ENCODE assay signal across 30 cellular contexts in the genomic region with DNA sequence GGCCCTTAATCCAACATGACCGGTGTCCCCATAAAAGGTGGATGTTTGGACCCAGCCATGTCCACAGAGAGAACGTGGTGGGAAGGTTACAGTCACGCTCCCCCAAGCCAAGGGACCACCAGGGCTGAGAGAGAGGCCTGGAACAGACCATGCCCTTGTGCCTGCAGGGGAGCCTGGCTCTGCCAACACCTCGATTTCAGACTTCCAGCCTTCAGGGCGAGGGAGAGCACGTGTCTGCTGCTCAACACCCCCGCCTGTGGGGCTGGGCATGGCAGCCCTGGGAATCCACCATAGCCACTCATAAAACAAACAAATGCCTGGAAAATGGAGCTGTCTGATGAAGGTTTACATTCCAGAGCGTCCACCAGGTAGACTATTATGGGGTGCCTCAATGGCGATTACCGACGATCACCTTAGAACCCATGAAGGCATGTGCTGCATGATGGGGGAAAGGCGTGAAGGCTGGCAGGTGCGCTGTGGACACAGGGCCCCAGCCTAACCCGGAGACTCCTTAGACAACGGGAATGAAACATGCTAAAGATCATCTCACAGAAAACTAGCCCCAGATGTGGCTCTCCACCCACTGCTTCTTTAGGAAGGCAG. TPM values are rescaled to one million over a fixed set of nuclear protein-coding genes. Genes with fewer than 3 reads are reported as not detected.
A peak's percentile ranks its signal among the peaks of the same experiment; 100 is the strongest.
DNase-seq lines count a peak whose midpoint lies in the region; FAIRE-seq and TF ChIP-seq lines count a peak whose summit lies in the region.
"Had no signal": no experiment of that assay in that cellular context is flagged by ENCODE, and none has a peak within 500 bp of the region (broad histone marks: within the 10 kb centered on the region; RNA-seq: fewer than 3 reads in every experiment).

No MANE protein-coding gene starts in this region.

- H3K4me1 ChIP-seq in kidney (ENCODE audit: control insufficient read depth in 1 of 2, insufficient read depth in 1 of 2, low read depth in 1 of 2, low read length in 2 of 2): no peaks in the 10 kb centered on the region
- H3K4me1 ChIP-seq: HAP-1, right lobe of liver, upper lobe of right lung had no signal

- H3K9me3 ChIP-seq in kidney (ENCODE audit: control insufficient read depth in 1 of 2, low read length in 2 of 2): no peaks in the 10 kb centered on the region
- H3K9me3 ChIP-seq: HAP-1, right lobe of liver, upper lobe of right lung had no signal

- intact Hi-C loops in kidney (cut with DNase I): no loop called here

- H3K4me1 Mint-ChIP-seq in type B pancreatic cell (ENCODE audit: unreplicated experiment): peaks cover 12% of the 10 kb centered on the region
- H3K4me1 Mint-ChIP-seq: activated naive CD4-positive, alpha-beta T cell treated with anti-CD3 and anti-CD28 coated beads, Interleukin-2, amount 10 ng/mL, durations not matched to agents 7 days and 5 days; CD14-positive monocyte had no signal

- no peak overlapping the region for H3K4me3 Mint-ChIP-seq in type B pancreatic cell
- H3K4me3 Mint-ChIP-seq: activated naive CD4-positive, alpha-beta T cell treated with anti-CD3 and anti-CD28 coated beads, Interleukin-2, amount 10 ng/mL, durations not matched to agents 7 days and 5 days; CD14-positive monocyte had no signal

- CTCF ChIA-PET in HEK293T (lab: Yijun Ruan, JAX): no interaction called here

- DNase-seq in activated effector memory CD4-positive, alpha-beta T cell treated with anti-CD3 and anti-CD28 coated beads, Interleukin-2, amount 50 U/mL, for 16 hours: peak; percentile 44
- DNase-seq in activated effector memory CD4-positive, alpha-beta T cell treated with Interleukin-2 at 50 U/mL for 16 hours: no peak
- DNase-seq in HuH-7.5 (ENCODE audit: low spot score): peak; percentile 7
- peak; percentile 45 for DNase-seq in kidney
- peak; percentile 57 for DNase-seq in type B pancreatic cell (ENCODE audit: extremely low spot score, unreplicated experiment)
- DNase-seq in HEK293T (ENCODE audit: extremely low spot score): no peak
- no peak for DNase-seq in midbrain (lab: John Stamatoyannopoulos, UW)
- DNase-seq in GM12891 (ENCODE audit: insufficient read length, low spot score): no peak
- DNase-seq: activated CD4-positive, alpha-beta T cell treated with anti-CD3 and anti-CD28 coated beads, Interleukin-2, amount 50 U/mL, for 1 hour; activated naive CD4-positive, alpha-beta T cell treated with anti-CD3 and anti-CD28 coated beads, Interleukin-2, amount 10 ng/mL, durations not matched to agents 7 days and 5 days; anterior cingulate cortex; foreskin melanocyte; KG1; mammary epithelial cell; NCI-H1694 treated with DMSO at 0.1 percent for 48 hours; NCI-H69; nucleus accumbens; stimulated activated CD4-positive, alpha-beta T cell treated with anti-CD3 and anti-CD28 coated beads, Interleukin-15, amount 100 ng/mL, for 24 hours had no signal

- H3K27ac Mint-ChIP-seq in type B pancreatic cell: no peak overlapping the region
- H3K27ac Mint-ChIP-seq: activated naive CD4-positive, alpha-beta T cell treated with anti-CD3 and anti-CD28 coated beads, Interleukin-2, amount 10 ng/mL, durations not matched to agents 7 days and 5 days; CD14-positive monocyte had no signal

- no peak overlapping the region for H3K4me3 ChIP-seq in kidney (ENCODE audit: low read length in 2 of 2)
- H3K4me3 ChIP-seq: cardiac muscle cell, HAP-1, right lobe of liver, upper lobe of right lung had no signal

- H3K27me3 Mint-ChIP-seq in type B pancreatic cell: peaks cover 39% of the 10 kb centered on the region

- no peaks in the 10 kb centered on the region for H3K9me3 Mint-ChIP-seq in type B pancreatic cell
- H3K9me3 Mint-ChIP-seq: activated naive CD4-positive, alpha-beta T cell treated with anti-CD3 and anti-CD28 coated beads, Interleukin-2, amount 10 ng/mL, durations not matched to agents 7 days and 5 days had no signal

- TF ChIP-seq CTCF in kidney (IDR thresholded peaks at IDR 0.05; ENCODE audit: borderline replicate concordance, extremely low read depth, insufficient read depth) (no peak), type B pancreatic cell (conservative IDR thresholded peaks at IDR 0.05) (no peak)

- POLR2A ChIA-PET in HEK293T (lab: Yijun Ruan, JAX): no interaction called here

- no peak overlapping the region for H3K9ac ChIP-seq in kidney (ENCODE audit: low read length in 2 of 2)

- FAIRE-seq in kidney (lab: Jason Lieb, UNC) (no peak), GM12891 (lab: Jason Lieb, UNC) (no peak)
- FAIRE-seq: D721Med had no signal

- no peak for TF ChIP-seq POLR2A in GM12891 (IDR thresholded peaks at IDR 0.05; ENCODE audit: low read depth, low read length)

- no peak overlapping the region for H3K27ac ChIP-seq in kidney (ENCODE audit: low read depth in 2 of 2, low read length in 2 of 2)
- H3K27ac ChIP-seq: cardiac muscle cell, right lobe of liver, upper lobe of right lung had no signal

- no peaks in the 10 kb centered on the region for H3K36me3 Mint-ChIP-seq in type B pancreatic cell
- H3K36me3 Mint-ChIP-seq: activated naive CD4-positive, alpha-beta T cell treated with anti-CD3 and anti-CD28 coated beads, Interleukin-2, amount 10 ng/mL, durations not matched to agents 7 days and 5 days; CD14-positive monocyte had no signal

- H3K36me3 ChIP-seq in kidney (ENCODE audit: control insufficient read depth in 1 of 2, insufficient read depth in 2 of 2, low read length in 2 of 2): no peaks in the 10 kb centered on the region
- H3K36me3 ChIP-seq: cardiac muscle cell, HAP-1, right lobe of liver, upper lobe of right lung had no signal

TF ChIP-seq in HEK293T, 16 proteins besides CTCF, POLR2A, EP300 and RAD21:
- TF ChIP-seq TARDBP (IDR thresholded peaks at IDR 0.05): no peak
- TF ChIP-seq HDGF (IDR thresholded peaks at IDR 0.05; ENCODE audit: borderline replicate concordance): no peak
- TF ChIP-seq ZNF384 (IDR thresholded peaks at IDR 0.05): no peak
- no peak for TF ChIP-seq SP1 (IDR thresholded peaks at IDR 0.05)

TF ChIP-seq in GM12891, 5 proteins besides CTCF, POLR2A, EP300 and RAD21:
- no peak for TF ChIP-seq POU2F2 (IDR thresholded peaks at IDR 0.05; ENCODE audit: low read depth, low read length)
- no peak for TF ChIP-seq POLR2AphosphoS5 (IDR thresholded peaks at IDR 0.05; ENCODE audit: low read depth, low read length)
- no peak for TF ChIP-seq SPI1 (IDR thresholded peaks at IDR 0.05; ENCODE audit: low read depth, low read length)
- TF ChIP-seq PAX5 (IDR thresholded peaks at IDR 0.05; ENCODE audit: insufficient read depth, low read length, severe bottlenecking): no peak
- no peak for TF ChIP-seq TAF1 (IDR thresholded peaks at IDR 0.05; ENCODE audit: low read depth, low read length)

RNA-seq across cellular contexts. Expression of a gene that starts 42.3 kb away (rescaled TPM):
- total RNA-seq in kidney (not detected), type B pancreatic cell (ENCODE audit: low replicate concordance) (3.2 and 3.4 TPM in 2 replicates)
- not detected for polyA plus RNA-seq in kidney (ENCODE audit: insufficient read depth, low read depth, low replicate concordance)
- not detected for polyA plus RNA-seq in GM12891 (2012; ENCODE audit: low read depth, missing spikeins)
- total RNA-seq: cardiac muscle cell; epithelial cell of proximal tubule; HT-29; kidney epithelial cell; mammary epithelial cell; myocyte; right lobe of liver; T-helper 2 cell treated with Interferon-gamma antibody and Interleukin-4, amounts not matched to agents 100 ng/mL and 5 ng/mL, for 36 hours; upper lobe of right lung had no signal
- polyA plus RNA-seq: AG04450, CD14-positive monocyte, mammary epithelial cell had no signal

Comparison
In these comparisons a context has a peak if more than half of its experiments do, and no peak if none do; other contexts are left out.
1. DNase-seq: peak in activated effector memory CD4-positive, alpha-beta T cell treated with anti-CD3 and anti-CD28 coated beads, Interleukin-2, amount 50 U/mL, for 16 hours (single experiment), HuH-7.5 (single experiment), kidney (single experiment) and type B pancreatic cell (single experiment); none in activated effector memory CD4-positive, alpha-beta T cell treated with Interleukin-2 at 50 U/mL for 16 hours (single experiment), HEK293T (single experiment), midbrain (single experiment) and GM12891 (single experiment).